ENCODE assay signal across 8 cellular contexts in genomic region chr9:100216178-100216787, GRCh38.
DNase-seq lines count a peak whose midpoint lies in the region; ATAC-seq and TF ChIP-seq lines count a peak whose summit lies in the region.

No MANE protein-coding gene starts in this region.

- no peak overlapping the region for H3K27ac Mint-ChIP-seq in nephron

- peaks cover 10% of the 10 kb centered on the region for H3K4me1 Mint-ChIP-seq in nephron

- H3K27me3 ChIP-seq in esophagus muscularis mucosa: no peaks in the 10 kb centered on the region

- H3K27ac ChIP-seq in esophagus muscularis mucosa (replicated peaks in 1 of 4): no peak overlapping the region

- no peaks in the 10 kb centered on the region for H3K9me3 ChIP-seq in esophagus muscularis mucosa

- H3K4me3 ChIP-seq in esophagus muscularis mucosa: no peak overlapping the region

- no peak for TF ChIP-seq EP300 in esophagus muscularis mucosa (IDR thresholded peaks at IDR 0.05)

- peaks cover 0 to 4% (median 1%) of the 10 kb centered on the region in 4 donors for H3K4me1 ChIP-seq in esophagus muscularis mucosa

- WGBS in esophagus muscularis mucosa: 70% methylated on average over 4 of the region's 4 CpGs

- no peaks in the 10 kb centered on the region for H3K27me3 Mint-ChIP-seq in nephron (ENCODE audit: low read depth)

- no peak overlapping the region for H3K4me3 Mint-ChIP-seq in nephron

- TF ChIP-seq POLR2A in esophagus muscularis mucosa (IDR thresholded peaks at IDR 0.05; ENCODE audit: low read depth): no peak

- H3K9me3 Mint-ChIP-seq in nephron: no peaks in the 10 kb centered on the region

- DNase-seq in ELR (ENCODE audit: low read depth) (peak; percentile 68), NAMALWA (ENCODE audit: low spot score) (peak; percentile 72), esophagus muscularis mucosa (ENCODE audit: extremely low spot score) (no peak), superior temporal gyrus (ENCODE audit: extremely low spot score) (peak; percentile 38), NCI-H187 (lab: John Stamatoyannopoulos, UW) (no peak)
- peak; percentile 82 for DNase-seq in activated CD8-positive, alpha-beta memory T cell treated with anti-CD3 and anti-CD28 coated beads for 24 hours

- peaks cover 8% of the 10 kb centered on the region for H3K36me3 Mint-ChIP-seq in nephron (ENCODE audit: low read depth)

- intact Hi-C loops in esophagus muscularis mucosa (cut with DNase I): loop anchor here (5.0 kb wide), 1 partner anchor 189 kb away; no protein-coding TSS in a partner anchor

- peak in 2 of 3 experiments; percentile 21 to 55 for TF ChIP-seq CTCF in esophagus muscularis mucosa (IDR thresholded peaks at IDR 0.05)
- TF ChIP-seq CTCF in nephron (IDR thresholded peaks at IDR 0.05; ENCODE audit: unreplicated experiment in 3 of 3): peak; percentile 13 to 26 (median 23)

- peaks cover 0 to 7% (median 0%) of the 10 kb centered on the region in 4 donors for H3K36me3 ChIP-seq in esophagus muscularis mucosa

- peak; percentile 56 for ATAC-seq in GM21737 (IDR thresholded peaks at IDR 0.05; ENCODE audit: unreplicated experiment)

Comparison
In these comparisons a context has a peak if more than half of its experiments do, and no peak if none do; other contexts are left out.
1. DNase-seq: peak in ELR (single experiment), NAMALWA (single experiment), activated CD8-positive, alpha-beta memory T cell treated with anti-CD3 and anti-CD28 coated beads for 24 hours (single experiment) and superior temporal gyrus (single experiment); none in esophagus muscularis mucosa (single experiment) and NCI-H187 (0 of 2).